8 cellular contexts compared by ENCODE assay signal in genomic region chr17:42312285-42313130, GRCh38. TPM values are rescaled to one million over a fixed set of nuclear protein-coding genes. Genes with fewer than 3 reads are reported as not detected.
DNase-seq lines count a peak whose midpoint lies in the region; ATAC-seq and TF ChIP-seq lines count a peak whose summit lies in the region.

No MANE protein-coding gene starts in this region.

- intact Hi-C loops in cardiac septum (cut with DNase I) (no loop called here), posterior vena cava (cut with DNase I) (no loop called here)

- H3K36me3 Mint-ChIP-seq in activated naive CD8-positive, alpha-beta T cell treated with anti-CD3 and anti-CD28 coated beads, Interleukin-2, amount 50 U/mL, for 24 hours (ENCODE audit: low read depth) = peaks cover 67% of the 10 kb centered on the region

- peak; percentile 13; the same call in 1 of the 2 replicates for TF ChIP-seq RAD21 in Ishikawa (IDR thresholded peaks at IDR 0.05; ENCODE audit: low read depth)

- TF ChIP-seq CTCF in GM10248 (IDR thresholded peaks at IDR 0.05; ENCODE audit: control extremely low read depth, extremely low read depth, low read depth, missing control alignments) = peak; percentile 76

- no peak for TF ChIP-seq EP300 in Ishikawa (IDR thresholded peaks at IDR 0.05; ENCODE audit: borderline replicate concordance)

- peak; percentile 77 for ATAC-seq in activated naive CD8-positive, alpha-beta T cell treated with anti-CD3 and anti-CD28 coated beads, Interleukin-2, amount 50 U/mL, for 24 hours
- no peak for ATAC-seq in HG03520 (IDR thresholded peaks at IDR 0.05; ENCODE audit: unreplicated experiment)

- CTCF ChIA-PET in GM10248 (lab: Yijun Ruan, JAX) = interaction anchor here (0.7 to 31.0 kb wide), 26 partner anchors 10 to 287 kb away, joined by 3 to 890 read pairs (median 4); partner anchors contain the start of genes CAVIN1, KCNH4, STAT3 and STAT5A

- POLR2A ChIA-PET in GM10248 (lab: Yijun Ruan, JAX) = interaction anchor here (0.6 to 1.5 kb wide), 5 partner anchors 9 to 98 kb away, joined by 3 to 12 read pairs (median 6); partner anchors contain the start of gene STAT3

- peak overlapping the region; percentile 67 for H3K4me3 Mint-ChIP-seq in activated naive CD8-positive, alpha-beta T cell treated with anti-CD3 and anti-CD28 coated beads, Interleukin-2, amount 50 U/mL, for 24 hours

- peaks cover 82% of the 10 kb centered on the region for H3K4me1 Mint-ChIP-seq in activated naive CD8-positive, alpha-beta T cell treated with anti-CD3 and anti-CD28 coated beads, Interleukin-2, amount 50 U/mL, for 24 hours

- DNase-seq in GM10248 (ENCODE audit: extremely low spot score) = peak; percentile 82
- DNase-seq in SW480 (ENCODE audit: low spot score) = peak; percentile 63
- peak; percentile 86 for DNase-seq in activated naive CD8-positive, alpha-beta T cell treated with anti-CD3 and anti-CD28 coated beads, Interleukin-2, amount 50 U/mL, for 24 hours
- DNase-seq in cardiac septum (ENCODE audit: low spot score) = peak; percentile 91
- DNase-seq in posterior vena cava (ENCODE audit: low spot score) = peak; percentile 95
- peak; percentile 88 for DNase-seq in ureter (ENCODE audit: low spot score)

- H3K9me3 Mint-ChIP-seq in activated naive CD8-positive, alpha-beta T cell treated with anti-CD3 and anti-CD28 coated beads, Interleukin-2, amount 50 U/mL, for 24 hours = no peaks in the 10 kb centered on the region

- no peaks in the 10 kb centered on the region for H3K27me3 Mint-ChIP-seq in activated naive CD8-positive, alpha-beta T cell treated with anti-CD3 and anti-CD28 coated beads, Interleukin-2, amount 50 U/mL, for 24 hours

- H3K27ac Mint-ChIP-seq in activated naive CD8-positive, alpha-beta T cell treated with anti-CD3 and anti-CD28 coated beads, Interleukin-2, amount 50 U/mL, for 24 hours = peak overlapping the region; percentile 88

TF ChIP-seq in Ishikawa, 13 proteins besides CTCF, POLR2A, EP300 and RAD21:
- TF ChIP-seq USF1 (IDR thresholded peaks at IDR 0.05) (no peak), CEBPB (IDR thresholded peaks at IDR 0.05) (no peak), FOXM1 (IDR thresholded peaks at IDR 0.05; ENCODE audit: borderline replicate concordance, low read depth) (no peak), YY1 (IDR thresholded peaks at IDR 0.05; ENCODE audit: low read depth) (no peak), REST (IDR thresholded peaks at IDR 0.05; ENCODE audit: low read depth) (no peak), ZBTB7A (IDR thresholded peaks at IDR 0.05; ENCODE audit: low read depth) (no peak), TCF12 (IDR thresholded peaks at IDR 0.05; ENCODE audit: low read depth) (no peak), CREB1 (IDR thresholded peaks at IDR 0.05; ENCODE audit: low read depth) (no peak), TEAD4 (IDR thresholded peaks at IDR 0.05) (no peak), MAX (IDR thresholded peaks at IDR 0.05) (no peak), TAF1 (IDR thresholded peaks at IDR 0.05; ENCODE audit: low read depth) (no peak), NFIC (IDR thresholded peaks at IDR 0.05) (no peak), EGR1 (IDR thresholded peaks at IDR 0.05) (no peak)

RNA-seq across cellular contexts. Expression of gene STAT5A, which starts 24.2 kb away (rescaled TPM):
- total RNA-seq in cardiac septum (12.1 TPM), posterior vena cava (10 to 100 TPM; 30.7 to 37.6 TPM), ureter (37.4 TPM)

RNA-seq across cellular contexts. Expression of gene STAT5B, which starts 36.3 kb away (rescaled TPM):
- 32.8 TPM for total RNA-seq in cardiac septum
- total RNA-seq in posterior vena cava = 10 to 100 TPM; 88.6 to 96.3 TPM
- 64.0 TPM for total RNA-seq in ureter
